Comparison of ENCODE assay signal across 19 cellular contexts in genomic region chr15:100029045-100029444, GRCh38.
DNase-seq lines count a peak whose midpoint lies in the region; ATAC-seq and TF ChIP-seq lines count a peak whose summit lies in the region.
"Had no signal": no experiment of that assay in that cellular context is flagged by ENCODE, and none has a peak within 500 bp of the region (broad histone marks: within the 10 kb centered on the region; RNA-seq: fewer than 3 reads in every experiment).

No MANE protein-coding gene starts in this region.

- H3K4me3 ChIP-seq in left ventricle myocardium inferior (peak overlapping the region; percentile 3), coronary artery (no peak overlapping the region), right cardiac atrium (ENCODE audit: low read length) (no peak overlapping the region)
- H3K4me3 ChIP-seq: BLaER1, GM12878, GM23338 had no signal

- H3K27ac ChIP-seq in left ventricle myocardium inferior (replicated peaks): peak overlapping the region; percentile 71
- H3K27ac ChIP-seq in coronary artery: peak overlapping the region; percentile 65 to 77
- peak overlapping the region; percentile 36 for H3K27ac ChIP-seq in right cardiac atrium (ENCODE audit: low read length)
- H3K27ac ChIP-seq: BLaER1, C4-2B had no signal

- TF ChIP-seq CTCF in left ventricle myocardium inferior (IDR thresholded peaks at IDR 0.05; ENCODE audit: borderline replicate concordance) (no peak), coronary artery (IDR thresholded peaks at IDR 0.05) (no peak)

- intact Hi-C loops in left ventricle myocardium inferior (cut with micrococcal nuclease) (no loop called here), cardiac septum (cut with DNase I) (no loop called here), right cardiac atrium (cut with DNase I) (no loop called here), posterior cingulate gyrus (cut with DNase I) (no loop called here)

- H3K27me3 ChIP-seq in left ventricle myocardium inferior (ENCODE audit: low read depth) (no peaks in the 10 kb centered on the region), right cardiac atrium (ENCODE audit: control insufficient read depth, insufficient read depth) (no peaks in the 10 kb centered on the region)
- H3K27me3 ChIP-seq: BLaER1 had no signal

- H3K9me3 ChIP-seq in left ventricle myocardium inferior (replicated peaks) (peaks cover 27% of the 10 kb centered on the region), right cardiac atrium (ENCODE audit: control insufficient read depth, low read length) (peaks cover 3% of the 10 kb centered on the region)

- ATAC-seq in right cardiac atrium: peak in 1 of 2 donors; percentile 36
- ATAC-seq: GM12878, GM23338, HCT116 had no signal

- H3K4me1 ChIP-seq in left ventricle myocardium inferior (peaks cover 43% of the 10 kb centered on the region), right cardiac atrium (ENCODE audit: control insufficient read depth, insufficient read depth, low read length) (no peaks in the 10 kb centered on the region)
- H3K4me1 ChIP-seq: BLaER1 had no signal

- peaks cover 5% of the 10 kb centered on the region for H3K36me3 ChIP-seq in left ventricle myocardium inferior

- DNase-seq in left ventricle myocardium inferior (no peak), cardiac septum (ENCODE audit: low spot score) (no peak), coronary artery (ENCODE audit: low spot score) (no peak), right cardiac atrium (no peak), NOMO-1 treated with dmso at 0.1 percent for 144 hours (lab: John Stamatoyannopoulos, UW; ENCODE audit: unreplicated experiment) (no peak), posterior cingulate gyrus (no peak)
- no peak for DNase-seq in stimulated activated CD4-positive, alpha-beta T cell treated with anti-CD3 and anti-CD28 coated beads, Interleukin-4, amount 100 ng/mL, for 4 hours
- DNase-seq: CD4-positive, alpha-beta T cell; CD8-positive, alpha-beta memory T cell; DMS 273 treated with DMSO at 0.1 percent for 48 hours; DMS79; EL; GDM1; H9 had no signal

- 60% methylated on average over 3 of the region's 3 CpGs for WGBS in right cardiac atrium
